Comparison of ENCODE assay signal across 7 cellular contexts in genomic region chr2:9550859-9551391, GRCh38. TPM values are rescaled to one million over a fixed set of nuclear protein-coding genes. Genes with fewer than 3 reads are reported as not detected.
A peak's percentile ranks its signal among the peaks of the same experiment; 100 is the strongest.
DNase-seq lines count a peak whose midpoint lies in the region; ATAC-seq and TF ChIP-seq lines count a peak whose summit lies in the region.
"Not testable (repeated sequence)": the region's sequence is repeated elsewhere in the genome, so short reads cannot be mapped to it uniquely, and the experiment has no call there.

No MANE protein-coding gene starts in this region.

- H3K36me3 ChIP-seq in ascending aorta, lower lobe of right lung, spleen: not testable (repeated sequence)

- not testable (repeated sequence) for H3K36me3 Mint-ChIP-seq in T-helper 2 cell treated with Interferon-gamma antibody and Interleukin-4, amounts not matched to agents 5 μg/mL and 100 μg/mL, for 36 hours (ENCODE audit: low read depth)

- H3K4me1 Mint-ChIP-seq in T-helper 2 cell treated with Interferon-gamma antibody and Interleukin-4, amounts not matched to agents 5 μg/mL and 100 μg/mL, for 36 hours (ENCODE audit: low read depth) = peaks cover 51% of the 10 kb centered on the region

- H3K4me3 Mint-ChIP-seq in T-helper 2 cell treated with Interferon-gamma antibody and Interleukin-4, amounts not matched to agents 5 μg/mL and 100 μg/mL, for 36 hours = not testable (repeated sequence)

- H3K27ac Mint-ChIP-seq in T-helper 2 cell treated with Interferon-gamma antibody and Interleukin-4, amounts not matched to agents 5 μg/mL and 100 μg/mL, for 36 hours = peak overlapping the region; percentile 38

- TF ChIP-seq POLR2A in spleen (IDR thresholded peaks at IDR 0.05) = not testable (repeated sequence)

- H3K9me3 ChIP-seq in ascending aorta, lower lobe of right lung, spleen: not testable (repeated sequence)

- 47 to 70% (median 63%) methylated on average over 7 of the region's 7 CpGs for WGBS in spleen, 5 donors

- not testable (repeated sequence) for TF ChIP-seq CTCF in GM12864 (IDR thresholded peaks at IDR 0.05; ENCODE audit: low read depth, low read length, missing control alignments); ascending aorta (IDR thresholded peaks at IDR 0.05); lower lobe of right lung (IDR thresholded peaks at IDR 0.05); spleen (IDR thresholded peaks at IDR 0.05 in 8 of 11, conservative IDR thresholded peaks at IDR 0.05 in 3 of 11)

- H3K27me3 ChIP-seq in ascending aorta; lower lobe of right lung (ENCODE audit: low read depth); spleen (replicated peaks in 1 of 7): not testable (repeated sequence)

- H3K4me1 ChIP-seq in ascending aorta (peaks cover 22 to 56% of the 10 kb centered on the region in 2 donors), lower lobe of right lung (peaks cover 79% of the 10 kb centered on the region), spleen (peaks cover 66 to 93% (median 89%) of the 10 kb centered on the region in 6 donors)

- intact Hi-C loops in ascending aorta (cut with DNase I) = loop anchor here (10.0 kb wide), 2 partner anchors 144 to 406 kb away; no protein-coding TSS in a partner anchor
- intact Hi-C loops in lower lobe of right lung (cut with DNase I); spleen (cut with DNase I; ENCODE audit: low total_unique reads): not testable (repeated sequence)

- ATAC-seq in HG02870 (IDR thresholded peaks at IDR 0.05; ENCODE audit: unreplicated experiment) = peak; percentile 18
- not testable (repeated sequence) for ATAC-seq in lower lobe of right lung

- not testable (repeated sequence) for H3K9me3 Mint-ChIP-seq in T-helper 2 cell treated with Interferon-gamma antibody and Interleukin-4, amounts not matched to agents 5 μg/mL and 100 μg/mL, for 36 hours

- DNase-seq in GM12864 (ENCODE audit: low read depth); T-helper 2 cell treated with Interferon-gamma antibody and Interleukin-4, amounts not matched to agents 5 μg/mL and 100 μg/mL, for 36 hours (ENCODE audit: low spot score); ascending aorta (ENCODE audit: low spot score in 2 of 2); lower lobe of right lung; spleen: not testable (repeated sequence)
- peak; percentile 60 for DNase-seq in MV-4-11 (lab: John Stamatoyannopoulos, UW)

- H3K4me3 ChIP-seq in GM12864 (ENCODE audit: low read depth, low read length) = peak overlapping the region; percentile 16; the same call in 1 of the 2 replicates
- not testable (repeated sequence) for H3K4me3 ChIP-seq in ascending aorta, lower lobe of right lung
- H3K4me3 ChIP-seq in spleen = peak overlapping the region in 1 of 8 donors; percentile 41

- H3K27me3 Mint-ChIP-seq in T-helper 2 cell treated with Interferon-gamma antibody and Interleukin-4, amounts not matched to agents 5 μg/mL and 100 μg/mL, for 36 hours (ENCODE audit: low read depth) = not testable (repeated sequence)

- H3K27ac ChIP-seq in ascending aorta (peak overlapping the region; percentile 23 to 99), lower lobe of right lung (peak overlapping the region; percentile 61), spleen (peak overlapping the region in 7 of 8 donors; percentile 6 to 99 (median 87))

RNA-seq across cellular contexts. Expression of gene ADAM17, which starts 4.7 kb away (rescaled TPM):
- 16.4 TPM for total RNA-seq in ascending aorta
- 76.9 TPM for total RNA-seq in lower lobe of right lung
- total RNA-seq in spleen = 10 to 100 TPM; 27.4 to 54.0 (median 44.4) TPM
- 10 to 100 TPM in 1 of 3 donors, 1 to 10 TPM in 2; 9.4 to 10.6 (median 9.4) TPM for polyA plus RNA-seq in spleen
